Comparison of ENCODE assay signal across 20 cellular contexts in the genomic region with DNA sequence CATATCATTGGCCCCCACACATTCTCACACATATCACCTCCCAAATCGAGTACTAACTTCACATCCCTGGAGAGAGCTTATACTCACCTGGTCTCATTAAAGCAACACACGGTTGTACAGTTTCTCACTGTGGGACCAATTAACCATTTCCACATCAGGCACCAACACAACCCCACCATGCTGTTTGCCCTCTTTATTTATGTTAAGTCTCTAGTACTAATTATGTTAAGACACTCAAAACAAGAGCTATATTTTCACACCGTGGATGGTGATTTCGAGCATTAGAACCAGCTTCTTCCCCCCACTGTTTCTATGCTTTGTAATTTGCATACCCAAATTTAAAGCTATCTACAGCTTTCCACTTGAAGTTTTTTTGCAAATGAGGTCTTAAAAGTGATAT. TPM values are rescaled to one million over a fixed set of nuclear protein-coding genes. Genes with fewer than 3 reads are reported as not detected.
A peak's percentile ranks its signal among the peaks of the same experiment; 100 is the strongest.
DNase-seq lines count a peak whose midpoint lies in the region; ATAC-seq, FAIRE-seq and TF ChIP-seq lines count a peak whose summit lies in the region.
"Had no signal": no experiment of that assay in that cellular context is flagged by ENCODE, and none has a peak within 500 bp of the region (broad histone marks: within the 10 kb centered on the region; RNA-seq: fewer than 3 reads in every experiment).

No MANE protein-coding gene starts in this region.

- 70% methylated on average over 4 of the region's 4 CpGs for WGBS in liver
- WGBS in HepG2 (ENCODE audit: low lambda C conversion rate) = 41% methylated on average over 4 of the region's 4 CpGs
- WGBS in sigmoid colon, 2 donors = 69 to 74% methylated on average over 4 of the region's 4 CpGs

- no peak for TF ChIP-seq RAD21 in liver (IDR thresholded peaks at IDR 0.05)
- TF ChIP-seq RAD21 in HepG2 (CRISPR knock-in tag; IDR thresholded peaks at IDR 0.05) = no peak

- no peak overlapping the region for H2AFZ ChIP-seq in HepG2 (ENCODE audit: low read length)
- H2AFZ ChIP-seq: GM23338 had no signal

- H3K36me3 ChIP-seq in liver (ENCODE audit: control insufficient read depth in 4 of 4, insufficient read depth in 3 of 4, low read depth in 1 of 4, low read length in 3 of 4) (no peaks in the 10 kb centered on the region), HepG2 (replicated peaks in 1 of 2; ENCODE audit: control insufficient read depth in 1 of 2, insufficient read depth in 2 of 2, low read length in 2 of 2) (no peaks in the 10 kb centered on the region), sigmoid colon (no peaks in the 10 kb centered on the region)
- H3K36me3 ChIP-seq: tibial artery had no signal

- no peak for FAIRE-seq in HepG2 (lab: Jason Lieb, UNC)
- FAIRE-seq: astrocyte had no signal

- H3K4me1 Mint-ChIP-seq in activated CD4-positive, alpha-beta memory T cell treated with anti-CD3 and anti-CD28 coated beads, Interleukin-2, amount 10 ng/mL, durations not matched to agents 7 days and 5 days = peaks cover 47% of the 10 kb centered on the region
- H3K4me1 Mint-ChIP-seq in immature natural killer cell = peaks cover 53 to 66% of the 10 kb centered on the region in 2 donors

- no peaks in the 10 kb centered on the region for H3K9me3 Mint-ChIP-seq in activated CD4-positive, alpha-beta memory T cell treated with anti-CD3 and anti-CD28 coated beads, Interleukin-2, amount 10 ng/mL, durations not matched to agents 7 days and 5 days
- no peaks in the 10 kb centered on the region for H3K9me3 Mint-ChIP-seq in immature natural killer cell
- H3K9me3 Mint-ChIP-seq: GM23338, mesothelial cell of epicardium had no signal

- TF ChIP-seq CTCF in liver (IDR thresholded peaks at IDR 0.05; ENCODE audit: low read depth, low read length, missing input control) (no peak), HepG2 (CRISPR knock-in tag; IDR thresholded peaks at IDR 0.05) (no peak), sigmoid colon (IDR thresholded peaks at IDR 0.05) (no peak)

- no peaks in the 10 kb centered on the region for H3K27me3 Mint-ChIP-seq in activated CD4-positive, alpha-beta memory T cell treated with anti-CD3 and anti-CD28 coated beads, Interleukin-2, amount 10 ng/mL, durations not matched to agents 7 days and 5 days
- peaks cover 2 to 8% (median 5%) of the 10 kb centered on the region in 3 donors for H3K27me3 Mint-ChIP-seq in immature natural killer cell (ENCODE audit: low read depth in 3 of 3)

- in situ Hi-C loops in HepG2 (cut with HindIII; ENCODE audit: extremely low pct_ligation_motif_present, low pct_unique_long_range_greater_than_20kb) = no loop called here

- H3K36me3 Mint-ChIP-seq in activated CD4-positive, alpha-beta memory T cell treated with anti-CD3 and anti-CD28 coated beads, Interleukin-2, amount 10 ng/mL, durations not matched to agents 7 days and 5 days (ENCODE audit: low read depth) = peaks cover 6% of the 10 kb centered on the region
- peaks cover 3 to 12% (median 8%) of the 10 kb centered on the region in 3 donors for H3K36me3 Mint-ChIP-seq in immature natural killer cell
- H3K36me3 Mint-ChIP-seq: mesothelial cell of epicardium had no signal

- no peak for TF ChIP-seq POLR2A in HepG2 (IDR thresholded peaks at IDR 0.05; ENCODE audit: insufficient read depth in 1 of 2, low read depth in 2 of 2, low read length in 2 of 2)
- TF ChIP-seq POLR2A in sigmoid colon (IDR thresholded peaks at IDR 0.05) = no peak

- H4K20me1 ChIP-seq in HepG2 (ENCODE audit: insufficient read depth, low read length) = no peaks in the 10 kb centered on the region

- no peak for ATAC-seq in HepG2
- ATAC-seq in HG03175 (IDR thresholded peaks at IDR 0.05; ENCODE audit: unreplicated experiment) = no peak
- ATAC-seq: GM23338 had no signal

- CTCF ChIA-PET in HepG2 (lab: Yijun Ruan, JAX; ENCODE audit: low intra/inter-chr PET ratio, low total read pairs) = no interaction called here
- CTCF ChIA-PET in activated CD4-positive, alpha-beta memory T cell treated with anti-CD3 and anti-CD28 coated beads, Interleukin-2, amount 10 ng/mL, durations not matched to agents 7 days and 5 days (lab: Charles Lee) = interaction anchor here (1.0 kb wide), 1 partner anchor 30 kb away, joined by 3 read pairs; no protein-coding TSS in a partner anchor

- intact Hi-C loops in HepG2 (cut with micrococcal nuclease; ENCODE audit: unreplicated experiment) = no loop called here
- intact Hi-C loops in sigmoid colon (cut with DNase I) = no loop called here

- H3K27ac ChIP-seq in liver (ENCODE audit: low read depth in 1 of 2, low read length in 2 of 2) (peak overlapping the region; percentile 66 to 67), HepG2 (ENCODE audit: extremely low read length, insufficient read depth, low read length) (no peak overlapping the region), sigmoid colon (no peak overlapping the region)
- H3K27ac ChIP-seq: KMS-11, SK-N-MC, tibial artery had no signal

- H3K4me2 ChIP-seq in HepG2 (ENCODE audit: low read depth, low read length) = no peak overlapping the region
- H3K4me2 ChIP-seq: GM23338, KMS-11 had no signal

- H3K4me3 ChIP-seq in liver (ENCODE audit: low read depth in 1 of 3, low read length in 3 of 3) = no peak overlapping the region
- H3K4me3 ChIP-seq in HepG2 (replicated peaks in 1 of 3; ENCODE audit: insufficient read depth in 1 of 3, low read depth in 2 of 3, low read length in 3 of 3) = no peak overlapping the region
- H3K4me3 ChIP-seq in sigmoid colon = no peak overlapping the region
- H3K4me3 ChIP-seq: GM23338, SK-N-MC, tibial artery had no signal

- H3K27me3 ChIP-seq in liver (ENCODE audit: control insufficient read depth in 4 of 4, insufficient read depth in 4 of 4, low read length in 3 of 4) (no peaks in the 10 kb centered on the region), HepG2 (ENCODE audit: control insufficient read depth in 1 of 2, insufficient read depth in 2 of 2, low read length in 2 of 2) (peaks cover 1 to 37% of the 10 kb centered on the region in 2 experiments), sigmoid colon (no peaks in the 10 kb centered on the region)

- H3K27ac Mint-ChIP-seq in activated CD4-positive, alpha-beta memory T cell treated with anti-CD3 and anti-CD28 coated beads, Interleukin-2, amount 10 ng/mL, durations not matched to agents 7 days and 5 days = peak overlapping the region; percentile 1
- peak overlapping the region; percentile 59 to 100 (median 96) for H3K27ac Mint-ChIP-seq in immature natural killer cell
- H3K27ac Mint-ChIP-seq: GM23338, mesothelial cell of epicardium had no signal

- H3K79me2 ChIP-seq in HepG2 (ENCODE audit: insufficient read depth, low read length) = no peaks in the 10 kb centered on the region

- POLR2A ChIA-PET in HepG2 (lab: Yijun Ruan, JAX) = no interaction called here
- POLR2A ChIA-PET in activated CD4-positive, alpha-beta memory T cell treated with anti-CD3 and anti-CD28 coated beads, Interleukin-2, amount 10 ng/mL, durations not matched to agents 7 days and 5 days (lab: Charles Lee) = interaction anchor here (1.9 to 7.6 kb wide), 2 partner anchors 31 to 77 kb away, joined by 6 to 62 read pairs; no protein-coding TSS in a partner anchor

- DNase-seq in HepG2 (ENCODE audit: low spot score) (no peak), immature natural killer cell (no peak), DMS 273 treated with DMSO at 0.1 percent for 48 hours (lab: John Stamatoyannopoulos, UW) (no peak), sigmoid colon (no peak)
- DNase-seq in activated CD4-positive, alpha-beta memory T cell treated with anti-CD3 and anti-CD28 coated beads, Interleukin-2, amount 10 ng/mL, durations not matched to agents 7 days and 5 days = no peak
- DNase-seq: activated CD4-positive, alpha-beta T cell treated with anti-CD3 and anti-CD28 coated beads, Interleukin-2, amount 50 U/mL, for 1 hour; activated effector memory CD4-positive, alpha-beta T cell treated with Interleukin-2 at 50 U/mL for 16 hours; Caco-2; effector memory CD4-positive, alpha-beta T cell; NCI-H2029; tibial artery had no signal

- no peak overlapping the region for H3K4me3 Mint-ChIP-seq in activated CD4-positive, alpha-beta memory T cell treated with anti-CD3 and anti-CD28 coated beads, Interleukin-2, amount 10 ng/mL, durations not matched to agents 7 days and 5 days
- H3K4me3 Mint-ChIP-seq in immature natural killer cell = peak overlapping the region in 2 of 5 donors; percentile 6 to 46
- H3K4me3 Mint-ChIP-seq: GM23338, mesothelial cell of epicardium had no signal

- H3K9ac ChIP-seq in liver (ENCODE audit: low read depth in 1 of 2, low read length in 2 of 2) = no peak overlapping the region
- H3K9ac ChIP-seq in HepG2 (ENCODE audit: insufficient read depth, low read depth, low read length) = no peak overlapping the region
- H3K9ac ChIP-seq: KMS-11 had no signal

- no TSS peak for BruUV-seq in HepG2 (replicated peaks; lab: Mats Ljungman, UMichigan)

- H3K9me3 ChIP-seq in liver (ENCODE audit: control insufficient read depth in 4 of 4, low read length in 3 of 4) = no peaks in the 10 kb centered on the region
- H3K9me3 ChIP-seq in HepG2 (ENCODE audit: low read length) = no peaks in the 10 kb centered on the region
- no peaks in the 10 kb centered on the region for H3K9me3 ChIP-seq in sigmoid colon
- H3K9me3 ChIP-seq: Caco-2, tibial artery had no signal

- H3K4me1 ChIP-seq in liver (ENCODE audit: control insufficient read depth in 4 of 4, insufficient read depth in 4 of 4, low read length in 3 of 4) (peaks cover 25 to 52% (median 41%) of the 10 kb centered on the region in 4 donors), HepG2 (ENCODE audit: insufficient read depth, low read length) (peaks cover 55% of the 10 kb centered on the region), sigmoid colon (peaks cover 0 to 19% (median 17%) of the 10 kb centered on the region in 4 donors)

- TF ChIP-seq EP300 in HepG2 (IDR thresholded peaks at IDR 0.05; ENCODE audit: low read depth in 2 of 2, low read length in 2 of 2) (no peak), HepG2 (CRISPR knock-in tag; IDR thresholded peaks at IDR 0.05; ENCODE audit: borderline replicate concordance) (no peak), sigmoid colon (IDR thresholded peaks at IDR 0.05) (no peak)

RNA-seq across cellular contexts. Expression of a gene that starts 6.3 kb away (rescaled TPM):
- 1 to 10 TPM; 1.1 to 2.9 TPM for total RNA-seq in liver
- 1 to 10 TPM; 1.0 to 1.5 TPM for polyA plus RNA-seq in liver
- total RNA-seq in HepG2 (2016; rRNA removed; fragmentation: Illumina TruSeq; extraction: Trizol) = not detected in 2 replicates
- not detected in 2 replicates for total RNA-seq in HepG2 (2016; cell fraction: cytosol; rRNA removed; fragmentation: Illumina TruSeq; extraction: Trizol; ENCODE audit: low read depth)
- total RNA-seq in HepG2 (2016; cell fraction: insoluble cytoplasmic fraction; rRNA removed; fragmentation: Illumina TruSeq; extraction: Trizol) = not detected in 2 replicates
- not detected in 2 replicates for total RNA-seq in HepG2 (2016; cell fraction: membrane; rRNA removed; fragmentation: Illumina TruSeq; extraction: Trizol)
- total RNA-seq in HepG2 (2016; cell fraction: nucleus; rRNA removed; fragmentation: Illumina TruSeq; extraction: Trizol) = not detected in 2 replicates
- 0.05 TPM in 1 of 2 replicates, not detected in the other for polyA plus RNA-seq in HepG2 (2011; rRNA removed)
- polyA plus RNA-seq in HepG2 (2011; cell fraction: cytosol; rRNA removed) = 0.04 TPM in 1 of 2 replicates, not detected in the other
- polyA plus RNA-seq in HepG2 (2011; cell fraction: nucleus; rRNA removed) = 0.05 and 0.11 TPM in 2 replicates
- polyA plus RNA-seq in HepG2 (2012) = 0.89 TPM in 1 of 2 replicates, not detected in the other
- polyA plus RNA-seq in HepG2 (2016; cell fraction: cytosol; fragmentation: Illumina TruSeq; extraction: Trizol; ENCODE audit: low read depth) = not detected in 2 replicates
- not detected in 2 replicates for polyA plus RNA-seq in HepG2 (2016; cell fraction: insoluble cytoplasmic fraction; fragmentation: Illumina TruSeq; extraction: Trizol; ENCODE audit: low read depth)
- polyA plus RNA-seq in HepG2 (2016; cell fraction: membrane; fragmentation: Illumina TruSeq; extraction: Trizol; ENCODE audit: low read depth) = not detected in 2 replicates
- not detected in 2 replicates for polyA plus RNA-seq in HepG2 (2016; cell fraction: nucleus; fragmentation: Illumina TruSeq; extraction: Trizol; ENCODE audit: insufficient read depth, low read depth)
- polyA minus RNA-seq in HepG2 (2011; rRNA and poly(A)+ RNA removed; ENCODE audit: low replicate concordance) = not detected in 2 replicates
- polyA minus RNA-seq in HepG2 (2011; cell fraction: cytosol; rRNA and poly(A)+ RNA removed) = not detected in 2 replicates
- polyA minus RNA-seq in HepG2 (2011; cell fraction: nucleus; rRNA and poly(A)+ RNA removed) = 0.13 and 0.37 TPM in 2 replicates
- 10 to 100 TPM; 11.5 to 12.3 TPM for total RNA-seq in activated CD4-positive, alpha-beta memory T cell treated with anti-CD3 and anti-CD28 coated beads, Interleukin-2, amount 10 ng/mL, durations not matched to agents 7 days and 5 days
- 10 to 100 TPM; 16.6 to 40.2 (median 21.8) TPM for polyA plus RNA-seq in immature natural killer cell
- total RNA-seq in sigmoid colon = under 1 TPM; 0.28 to 0.99 (median 0.76) TPM
- polyA plus RNA-seq in sigmoid colon = 1 to 10 TPM; 1.2 to 8.9 (median 1.4) TPM
- total RNA-seq: astrocyte, chondrocyte, GM23338, mesothelial cell of epicardium, NCI-H460 had no signal
- polyA plus RNA-seq: GM23338 had no signal

Comparison
In these comparisons a context has a peak if more than half of its experiments do, and no peak if none do; other contexts are left out.
1. H3K27ac ChIP-seq: peak in liver (2 of 2); none in HepG2 (single experiment) and sigmoid colon (0 of 4).